Comparison of ENCODE assay signal across 2 cellular contexts in the genomic region with DNA sequence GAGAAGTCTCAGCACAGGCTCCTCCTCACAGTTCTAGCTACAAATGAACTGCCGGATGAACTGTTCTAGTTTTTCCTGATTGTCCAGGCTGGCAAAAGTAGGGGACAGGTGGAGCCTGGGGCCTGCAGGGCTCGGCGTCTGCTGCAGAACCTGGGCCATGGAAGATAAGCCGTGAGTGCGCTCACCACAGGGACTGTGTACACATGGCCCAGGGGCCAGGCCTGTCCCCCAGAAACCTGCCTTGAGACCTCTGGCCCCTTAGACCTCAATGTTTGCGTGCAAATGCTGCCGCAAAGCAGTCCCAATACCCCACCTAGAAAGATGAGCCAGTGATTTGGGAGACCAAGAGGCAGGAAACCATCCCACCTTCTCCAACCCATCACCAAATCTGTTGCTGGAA. TPM values are rescaled to one million over a fixed set of nuclear protein-coding genes. Genes with fewer than 3 reads are reported as not detected.
"Had no signal": no experiment of that assay in that cellular context is flagged by ENCODE, and none has a peak within 500 bp of the region (broad histone marks: within the 10 kb centered on the region; RNA-seq: fewer than 3 reads in every experiment).

No MANE protein-coding gene starts in this region.

RNA-seq across cellular contexts. Expression of gene GPAT2, which starts 12.6 kb away (rescaled TPM):
- total RNA-seq: hepatocyte, myocyte had no signal
